Comparison of ENCODE assay signal across 18 cellular contexts in the genomic region with DNA sequence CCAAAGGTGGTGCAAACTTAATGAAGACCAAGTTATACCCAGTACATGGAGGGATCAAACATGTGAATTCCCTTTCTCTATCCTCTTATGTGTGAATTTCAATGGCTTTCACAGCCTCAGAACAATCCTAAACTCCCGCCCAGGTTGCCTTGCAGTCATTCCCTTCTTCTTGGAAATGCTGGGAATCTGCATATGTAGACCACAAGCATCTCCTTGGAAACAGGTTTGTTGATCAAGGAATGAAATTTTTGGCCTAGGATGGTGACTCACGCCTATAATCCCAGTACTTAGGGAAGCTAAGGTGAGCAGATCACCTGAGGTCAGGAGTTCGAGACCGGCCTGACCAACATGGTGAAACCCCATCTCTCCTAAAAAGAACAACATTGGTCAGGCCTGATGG.
"Had no signal": no experiment of that assay in that cellular context is flagged by ENCODE, and none has a peak within 500 bp of the region (broad histone marks: within the 10 kb centered on the region; RNA-seq: fewer than 3 reads in every experiment).

No MANE protein-coding gene starts in this region.

- H3K36me3 ChIP-seq: left ventricle myocardium inferior, neutrophil, stomach, thoracic aorta, transverse colon had no signal

- H3K9me3 ChIP-seq: left ventricle myocardium inferior, neutrophil, stomach, thoracic aorta, transverse colon had no signal

- ATAC-seq: esophagus mucosa; naive thymus-derived CD4-positive, alpha-beta T cell had no signal

- H3K9me3 Mint-ChIP-seq: immature natural killer cell; naive thymus-derived CD4-positive, alpha-beta T cell had no signal

- H3K27ac ChIP-seq: dorsolateral prefrontal cortex, left ventricle myocardium inferior, neutrophil, stomach, thoracic aorta, transverse colon had no signal

- H3K27ac Mint-ChIP-seq: immature natural killer cell; naive thymus-derived CD4-positive, alpha-beta T cell had no signal

- H3K27me3 ChIP-seq: dorsolateral prefrontal cortex, neutrophil, transverse colon had no signal

- H3K36me3 Mint-ChIP-seq: immature natural killer cell had no signal

- H3K4me3 Mint-ChIP-seq: immature natural killer cell; naive thymus-derived CD4-positive, alpha-beta T cell had no signal

- H3K4me1 ChIP-seq: left ventricle myocardium inferior, stomach, transverse colon had no signal

- H3K4me3 ChIP-seq: dorsolateral prefrontal cortex, left ventricle myocardium inferior, lung, stomach, thoracic aorta, transverse colon had no signal

- H3K4me1 Mint-ChIP-seq: immature natural killer cell had no signal

- DNase-seq: cortex of kidney; dorsolateral prefrontal cortex; effector CD8-positive, alpha-beta T cell; immature natural killer cell; left ventricle myocardium inferior; mesenchymal stem cell; naive thymus-derived CD4-positive, alpha-beta T cell; right cardiac atrium; small intestine; stimulated activated CD4-positive, alpha-beta T cell treated with anti-CD3 and anti-CD28 coated beads, Interleukin-12 subunit alpha, Interleukin-12 subunit beta, amount 100 ng/mL, for 4 hours; stimulated activated naive CD4-positive, alpha-beta T cell; stomach; substantia nigra; transverse colon had no signal
